ENCODE assay signal across 11 cellular contexts in the genomic region with DNA sequence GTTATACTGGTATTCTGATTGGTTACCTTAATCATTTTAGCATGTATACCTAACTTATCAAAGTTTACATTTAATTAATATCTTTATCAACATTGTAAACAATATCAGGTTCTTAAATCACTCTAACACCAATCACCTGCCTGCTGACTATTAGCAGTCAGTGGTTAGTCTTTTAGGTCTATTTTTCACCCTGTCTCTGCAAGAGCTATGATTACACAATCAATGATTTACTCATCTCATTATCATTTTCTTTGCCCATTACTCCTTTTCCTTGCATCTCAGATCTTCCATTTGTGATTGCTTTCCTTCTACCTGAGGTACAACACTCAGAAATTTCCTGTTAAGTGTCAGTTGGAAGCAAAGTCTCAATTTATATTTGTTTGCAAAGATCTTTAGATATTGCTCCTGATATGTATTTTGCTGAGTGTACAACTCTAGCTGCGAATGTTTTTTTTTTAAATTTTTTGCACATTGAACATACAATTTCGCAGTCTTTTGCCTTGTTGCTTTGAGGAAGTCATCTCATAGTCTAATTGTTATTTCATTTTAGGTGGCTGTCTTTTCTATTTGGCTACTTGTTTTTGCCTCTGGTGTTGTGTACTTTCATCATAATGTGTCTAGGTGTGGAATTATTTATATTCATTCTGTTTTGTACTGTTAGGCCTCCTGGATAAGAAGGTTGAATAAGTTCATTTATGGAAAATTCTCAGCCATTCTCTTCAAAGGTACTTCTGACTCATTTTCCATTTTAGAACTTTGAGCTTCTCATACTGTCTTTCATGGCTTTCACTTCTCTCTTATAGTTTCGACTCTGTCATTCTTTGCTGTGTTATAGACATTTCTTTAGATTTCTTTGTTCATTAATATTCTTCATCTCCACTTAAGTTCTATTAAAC.
DNase-seq lines count a peak whose midpoint lies in the region; ATAC-seq and TF ChIP-seq lines count a peak whose summit lies in the region.
"Had no signal": no experiment of that assay in that cellular context is flagged by ENCODE, and none has a peak within 500 bp of the region (broad histone marks: within the 10 kb centered on the region; RNA-seq: fewer than 3 reads in every experiment).

No MANE protein-coding gene starts in this region.

- no peak for TF ChIP-seq CTCF in choroid plexus epithelial cell (conservative IDR thresholded peaks at IDR 0.05; ENCODE audit: low read depth, low read length)
- no peak for TF ChIP-seq CTCF in coronary artery (IDR thresholded peaks at IDR 0.05)
- no peak for TF ChIP-seq CTCF in glutamatergic neuron (IDR thresholded peaks at IDR 0.05; ENCODE audit: partially characterized antibody, unreplicated experiment)
- TF ChIP-seq CTCF in ascending aorta (IDR thresholded peaks at IDR 0.05): no peak

- H3K9me3 Mint-ChIP-seq in glutamatergic neuron (ENCODE audit: unreplicated experiment): peaks cover 2% of the 10 kb centered on the region

- H3K36me3 ChIP-seq in ascending aorta: no peaks in the 10 kb centered on the region

- ATAC-seq in GM18909 (IDR thresholded peaks at IDR 0.05; ENCODE audit: poor library complexity, unreplicated experiment): peak; percentile 97
- peak; percentile 96 for ATAC-seq in GM21825 (IDR thresholded peaks at IDR 0.05; ENCODE audit: unreplicated experiment)
- ATAC-seq in HG03196 (IDR thresholded peaks at IDR 0.05; ENCODE audit: unreplicated experiment): peak; percentile 91
- ATAC-seq: sciatic nerve had no signal

- no peaks in the 10 kb centered on the region for H3K4me1 ChIP-seq in ascending aorta

- H3K36me3 Mint-ChIP-seq in glutamatergic neuron (ENCODE audit: unreplicated experiment): peaks cover 7% of the 10 kb centered on the region

- no peak overlapping the region for H3K4me3 ChIP-seq in choroid plexus epithelial cell (ENCODE audit: low read depth, low read length)
- no peak overlapping the region for H3K4me3 ChIP-seq in coronary artery
- H3K4me3 ChIP-seq in ascending aorta: no peak overlapping the region

- DNase-seq in choroid plexus epithelial cell (ENCODE audit: low read depth) (peak; percentile 18), EL (no peak), coronary artery (ENCODE audit: low spot score) (no peak), glutamatergic neuron (no peak), ascending aorta (ENCODE audit: low spot score in 2 of 2) (no peak)

- intact Hi-C loops in ascending aorta (cut with DNase I): no loop called here

- no peaks in the 10 kb centered on the region for H3K27me3 Mint-ChIP-seq in glutamatergic neuron (ENCODE audit: unreplicated experiment)
- H3K27me3 Mint-ChIP-seq: dendritic cell treated with granulocyte-macrophage colony-stimulating factor and Interleukin-4, amounts not matched to agents 40 ng/mL and 50 ng/mL, for 4 days had no signal

- no peak overlapping the region for H3K4me3 Mint-ChIP-seq in glutamatergic neuron (ENCODE audit: unreplicated experiment)
- H3K4me3 Mint-ChIP-seq: dendritic cell treated with granulocyte-macrophage colony-stimulating factor and Interleukin-4, amounts not matched to agents 40 ng/mL and 50 ng/mL, for 4 days had no signal

- no peak overlapping the region for H3K27ac ChIP-seq in coronary artery
- no peak overlapping the region for H3K27ac ChIP-seq in ascending aorta
- H3K27ac ChIP-seq: VCaP had no signal

- no peaks in the 10 kb centered on the region for H3K27me3 ChIP-seq in ascending aorta

- no peaks in the 10 kb centered on the region for H3K4me1 Mint-ChIP-seq in glutamatergic neuron (ENCODE audit: low read depth, unreplicated experiment)

- no peak overlapping the region for H3K27ac Mint-ChIP-seq in glutamatergic neuron (ENCODE audit: unreplicated experiment)
- H3K27ac Mint-ChIP-seq: dendritic cell treated with granulocyte-macrophage colony-stimulating factor and Interleukin-4, amounts not matched to agents 40 ng/mL and 50 ng/mL, for 4 days had no signal

- peaks cover 0 to 7% of the 10 kb centered on the region in 2 donors for H3K9me3 ChIP-seq in ascending aorta
